8 cellular contexts compared by ENCODE assay signal in genomic region chr14:21860172-21860571, GRCh38.
A peak's percentile ranks its signal among the peaks of the same experiment; 100 is the strongest.
DNase-seq lines count a peak whose midpoint lies in the region; ATAC-seq and TF ChIP-seq lines count a peak whose summit lies in the region.

No MANE protein-coding gene starts in this region.

- TF ChIP-seq CTCF in ascending aorta (IDR thresholded peaks at IDR 0.05), result no peak

- DNase-seq in activated naive CD4-positive, alpha-beta T cell treated with Interleukin-2 at 50 U/mL for 16 hours, result peak; percentile 26
- no peak for DNase-seq in activated naive CD4-positive, alpha-beta T cell treated with anti-CD3 and anti-CD28 coated beads, Interleukin-2, amount 50 U/mL, for 16 hours
- DNase-seq in SHP77 (lab: John Stamatoyannopoulos, UW) (peak; percentile 3 to 7), ascending aorta (ENCODE audit: low spot score in 2 of 2) (no peak), NCI-H446 treated with DMSO at 0.1 percent for 48 hours (lab: John Stamatoyannopoulos, UW) (no peak)
- DNase-seq in effector memory CD4-positive, alpha-beta T cell, result no peak
- DNase-seq in stimulated activated naive CD8-positive, alpha-beta T cell treated with anti-CD3 and anti-CD28 coated beads, Interleukin-15, Interleukin-2, amounts not matched to agents 100 U/mL and 50 U/mL, for 24 hours, result peak; percentile 45

- peak; percentile 40 for ATAC-seq in stimulated activated naive CD8-positive, alpha-beta T cell treated with anti-CD3 and anti-CD28 coated beads, Interleukin-15, Interleukin-2, amounts not matched to agents 100 U/mL and 50 U/mL, for 24 hours
- no peak for ATAC-seq in GM21390 (IDR thresholded peaks at IDR 0.05; ENCODE audit: unreplicated experiment)

- peak overlapping the region; percentile 25 for H3K27ac ChIP-seq in effector memory CD4-positive, alpha-beta T cell (ENCODE audit: insufficient read depth, low read length, poor library complexity, severe bottlenecking)
- no peak overlapping the region for H3K27ac ChIP-seq in ascending aorta

- no peaks in the 10 kb centered on the region for H3K36me3 ChIP-seq in effector memory CD4-positive, alpha-beta T cell (ENCODE audit: control insufficient read depth, insufficient read depth, low read length)
- H3K36me3 ChIP-seq in ascending aorta, result no peaks in the 10 kb centered on the region

- no peaks in the 10 kb centered on the region for H3K27me3 ChIP-seq in effector memory CD4-positive, alpha-beta T cell (replicated peaks; ENCODE audit: control insufficient read depth, insufficient read depth, low read length, poor library complexity, severe bottlenecking)
- H3K27me3 ChIP-seq in ascending aorta, result no peaks in the 10 kb centered on the region

- intact Hi-C loops in ascending aorta (cut with DNase I), result no loop called here

- no peaks in the 10 kb centered on the region for H3K9me3 ChIP-seq in effector memory CD4-positive, alpha-beta T cell (ENCODE audit: control insufficient read depth, low read length)
- H3K9me3 ChIP-seq in ascending aorta, result no peaks in the 10 kb centered on the region

- H3K4me1 ChIP-seq in effector memory CD4-positive, alpha-beta T cell (ENCODE audit: control insufficient read depth, insufficient read depth, low read length, poor library complexity, severe bottlenecking), result no peaks in the 10 kb centered on the region
- H3K4me1 ChIP-seq in ascending aorta, result no peaks in the 10 kb centered on the region

- H3K4me3 ChIP-seq in effector memory CD4-positive, alpha-beta T cell (ENCODE audit: insufficient read depth, low read depth, low read length, poor library complexity, severe bottlenecking), result no peak overlapping the region
- no peak overlapping the region for H3K4me3 ChIP-seq in ascending aorta

Comparison
In these comparisons a context has a peak if more than half of its experiments do, and no peak if none do; other contexts are left out.
1. DNase-seq: peak in activated naive CD4-positive, alpha-beta T cell treated with Interleukin-2 at 50 U/mL for 16 hours (single experiment), SHP77 (2 of 2) and stimulated activated naive CD8-positive, alpha-beta T cell treated with anti-CD3 and anti-CD28 coated beads, Interleukin-15, Interleukin-2, amounts not matched to agents 100 U/mL and 50 U/mL, for 24 hours (single experiment); none in activated naive CD4-positive, alpha-beta T cell treated with anti-CD3 and anti-CD28 coated beads, Interleukin-2, amount 50 U/mL, for 16 hours (single experiment), effector memory CD4-positive, alpha-beta T cell (0 of 3), ascending aorta (0 of 2) and NCI-H446 treated with DMSO at 0.1 percent for 48 hours (single experiment).